Comparison of ENCODE assay signal across 7 cellular contexts in genomic region chr17:29322363-29322762, GRCh38.
"Had no signal": no experiment of that assay in that cellular context is flagged by ENCODE, and none has a peak within 500 bp of the region (broad histone marks: within the 10 kb centered on the region; RNA-seq: fewer than 3 reads in every experiment).

No MANE protein-coding gene starts in this region.

- H3K4me2 ChIP-seq: KMS-11 had no signal

- H3K36me3 Mint-ChIP-seq: IgD-negative memory B cell had no signal

- FAIRE-seq: HTR-8/SVneo had no signal

- H3K4me1 Mint-ChIP-seq: IgD-negative memory B cell had no signal

- H3K4me3 Mint-ChIP-seq: IgD-negative memory B cell had no signal

- H3K9me3 Mint-ChIP-seq: IgD-negative memory B cell had no signal

- H3K9ac ChIP-seq: KMS-11 had no signal

- H3K27me3 Mint-ChIP-seq: IgD-negative memory B cell had no signal

- DNase-seq: Karpas-422, KBM-7, KG1 had no signal

- H3K27ac ChIP-seq: HL-60, KMS-11 had no signal
